Comparison of ENCODE assay signal across 1 cellular context in genomic region chr11:5007561-5007960, GRCh38.
TF ChIP-seq lines count a peak whose summit lies in the region.

No MANE protein-coding gene starts in this region.

TF ChIP-seq in HCT116, 20 proteins besides CTCF, POLR2A, EP300 and RAD21:
- TF ChIP-seq ZNF274 (IDR thresholded peaks at IDR 0.05; ENCODE audit: low read depth, low read length) (no peak), FOSL1 (IDR thresholded peaks at IDR 0.05; ENCODE audit: low read depth) (no peak), REST (IDR thresholded peaks at IDR 0.05; ENCODE audit: low read depth) (no peak), EZH2 (IDR thresholded peaks at IDR 0.05) (no peak), CBX3 (IDR thresholded peaks at IDR 0.05; ENCODE audit: low read depth) (no peak), JUND (IDR thresholded peaks at IDR 0.05) (no peak)
